24 cellular contexts compared by ENCODE assay signal in the genomic region with DNA sequence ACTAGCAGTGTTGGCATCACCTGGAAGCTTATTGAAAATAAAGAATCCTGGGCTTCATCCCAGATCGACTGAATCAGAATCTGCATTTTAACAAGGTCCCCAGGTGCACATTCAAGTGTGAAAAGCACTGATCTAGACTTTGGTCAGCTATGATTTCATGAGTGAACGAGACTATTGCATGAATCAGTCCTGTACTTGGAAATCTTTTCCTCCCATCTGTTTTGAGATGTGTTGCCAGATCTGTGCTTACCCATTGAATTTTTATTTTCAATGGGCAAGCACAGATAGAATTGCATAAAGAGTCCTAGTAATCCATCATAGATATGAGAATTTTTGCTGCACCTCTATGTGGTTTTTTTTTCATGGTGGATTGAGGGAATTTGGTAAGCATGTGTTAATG.
"Had no signal": no experiment of that assay in that cellular context is flagged by ENCODE, and none has a peak within 500 bp of the region (broad histone marks: within the 10 kb centered on the region; RNA-seq: fewer than 3 reads in every experiment).

No MANE protein-coding gene starts in this region.

- H3K4me1 Mint-ChIP-seq: activated naive CD8-positive, alpha-beta T cell treated with anti-CD3 and anti-CD28 coated beads, Interleukin-2, amount 10 ng/mL, durations not matched to agents 7 days and 5 days; naive thymus-derived CD4-positive, alpha-beta T cell; stimulated activated memory B cell treated with anti-CD40 and anti-IgM and Interleukin-4, amounts not matched to agents 10 μg/mL and 1 μg/mL and 100 μg/mL, for 72 hours had no signal

- ATAC-seq: esophagus mucosa; heart right ventricle; lower lobe of right lung; naive thymus-derived CD4-positive, alpha-beta T cell; sciatic nerve; stimulated activated memory B cell treated with anti-CD40 and anti-IgM and Interleukin-4, amounts not matched to agents 10 μg/mL and 1 μg/mL and 100 μg/mL, for 72 hours; WTC11 had no signal

- H3K27ac Mint-ChIP-seq: activated naive CD4-positive, alpha-beta T cell treated with anti-CD3 and anti-CD28 coated beads for 36 hours; activated naive CD8-positive, alpha-beta T cell treated with anti-CD3 and anti-CD28 coated beads, Interleukin-2, amount 10 ng/mL, durations not matched to agents 7 days and 5 days; neural progenitor cell; stimulated activated memory B cell treated with anti-CD40 and anti-IgM and Interleukin-4, amounts not matched to agents 10 μg/mL and 1 μg/mL and 100 μg/mL, for 72 hours; WTC11 had no signal

- H3K9me3 Mint-ChIP-seq: activated naive CD4-positive, alpha-beta T cell treated with anti-CD3 and anti-CD28 coated beads for 36 hours; activated naive CD8-positive, alpha-beta T cell treated with anti-CD3 and anti-CD28 coated beads, Interleukin-2, amount 10 ng/mL, durations not matched to agents 7 days and 5 days; naive thymus-derived CD4-positive, alpha-beta T cell; neural progenitor cell; stimulated activated memory B cell treated with anti-CD40 and anti-IgM and Interleukin-4, amounts not matched to agents 10 μg/mL and 1 μg/mL and 100 μg/mL, for 72 hours; WTC11 had no signal

- H3K27me3 Mint-ChIP-seq: activated naive CD8-positive, alpha-beta T cell treated with anti-CD3 and anti-CD28 coated beads, Interleukin-2, amount 10 ng/mL, durations not matched to agents 7 days and 5 days; naive thymus-derived CD4-positive, alpha-beta T cell; stimulated activated memory B cell treated with anti-CD40 and anti-IgM and Interleukin-4, amounts not matched to agents 10 μg/mL and 1 μg/mL and 100 μg/mL, for 72 hours had no signal

- H3K4me3 ChIP-seq: cardiac muscle cell, heart right ventricle, lower lobe of right lung, neural progenitor cell, smooth muscle cell, stomach, suprapubic skin, transverse colon had no signal

- H3K4me3 Mint-ChIP-seq: activated naive CD4-positive, alpha-beta T cell treated with anti-CD3 and anti-CD28 coated beads for 36 hours; activated naive CD8-positive, alpha-beta T cell treated with anti-CD3 and anti-CD28 coated beads, Interleukin-2, amount 10 ng/mL, durations not matched to agents 7 days and 5 days; naive thymus-derived CD4-positive, alpha-beta T cell; neural progenitor cell; stimulated activated memory B cell treated with anti-CD40 and anti-IgM and Interleukin-4, amounts not matched to agents 10 μg/mL and 1 μg/mL and 100 μg/mL, for 72 hours; WTC11 had no signal

- DNase-seq: activated CD4-positive, alpha-beta T cell treated with anti-CD3 and anti-CD28 coated beads, Interleukin-2, amount 50 U/mL, for 4 hours; activated CD8-positive, alpha-beta memory T cell treated with anti-CD3 and anti-CD28 coated beads for 24 hours; activated CD8-positive, alpha-beta memory T cell treated with anti-CD3 and anti-CD28 coated beads, Interleukin-2, amount 50 U/mL, for 4 hours; activated naive CD4-positive, alpha-beta T cell treated with anti-CD3 and anti-CD28 coated beads for 36 hours; activated naive CD8-positive, alpha-beta T cell treated with anti-CD3 and anti-CD28 coated beads, Interleukin-2, amount 10 ng/mL, durations not matched to agents 7 days and 5 days; activated T-cell treated with anti-CD3 and anti-CD28 coated beads, Interleukin-2, amount 50 U/mL, for 48 hours; amniotic stem cell; dermis blood vessel endothelial cell; effector CD8-positive, alpha-beta T cell; heart right ventricle; lower lobe of right lung; naive thymus-derived CD4-positive, alpha-beta T cell; stimulated activated CD4-positive, alpha-beta T cell treated with anti-CD3 and anti-CD28 coated beads, Interleukin-15, amount 100 ng/mL, for 24 hours; stomach; T-helper 1 cell; transverse colon had no signal
